Comparison of ENCODE assay signal across 27 cellular contexts in the genomic region with DNA sequence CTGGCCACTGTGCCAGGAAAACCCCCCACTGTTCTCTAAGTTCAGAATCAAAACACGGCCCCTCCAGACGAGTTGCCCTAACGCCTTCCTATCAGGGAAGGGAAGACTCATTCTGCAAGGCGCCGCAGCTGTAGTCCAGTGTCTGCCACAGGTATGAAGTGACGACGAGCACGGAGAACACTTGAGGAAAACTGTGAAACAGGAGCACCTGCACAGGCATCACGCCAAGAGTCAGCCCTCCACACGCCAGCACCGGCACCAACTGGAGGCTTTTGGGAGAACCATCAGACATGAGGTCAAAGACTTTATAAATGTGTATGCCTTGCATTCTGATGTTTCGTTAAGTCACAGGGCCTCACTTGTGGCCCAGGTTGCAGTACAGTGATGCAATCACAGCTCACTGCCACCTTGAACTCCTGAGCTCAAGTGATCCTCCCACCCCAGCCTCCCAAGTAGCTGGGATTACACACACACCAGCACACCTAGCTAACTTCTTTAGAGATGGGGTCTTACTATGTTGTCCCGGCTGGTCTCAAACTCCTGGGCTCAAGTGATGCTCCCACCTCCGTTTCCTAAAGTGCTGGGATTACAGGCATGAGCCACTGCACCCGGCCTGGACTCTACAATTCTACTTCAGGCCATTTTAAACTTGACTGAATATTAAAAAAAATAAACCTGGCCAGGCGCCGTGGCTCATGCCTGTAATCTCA.
"Had no signal": no experiment of that assay in that cellular context is flagged by ENCODE, and none has a peak within 500 bp of the region (broad histone marks: within the 10 kb centered on the region; RNA-seq: fewer than 3 reads in every experiment).

No MANE protein-coding gene starts in this region.

- FAIRE-seq: keratinocyte had no signal

- H3K9me3 ChIP-seq: ascending aorta, gastroesophageal sphincter, spleen, suprapubic skin, tibial nerve had no signal

- H2AFZ ChIP-seq: hepatocyte, parathyroid adenoma had no signal

- H3K9ac ChIP-seq: parathyroid adenoma had no signal

- DNase-seq: activated CD4-positive, alpha-beta memory T cell treated with anti-CD3 and anti-CD28 coated beads, Interleukin-2, amount 10 ng/mL, durations not matched to agents 7 days and 5 days; activated CD4-positive, alpha-beta T cell treated with anti-CD3 and anti-CD28 coated beads for 1 hour; activated CD4-positive, alpha-beta T cell treated with anti-CD3 and anti-CD28 coated beads, Interleukin-2, amount 10 ng/mL, durations not matched to agents 7 days and 5 days; activated CD8-positive, alpha-beta memory T cell treated with anti-CD3 and anti-CD28 coated beads, Interleukin-2, amount 50 U/mL, for 48 hours; activated gamma-delta T cell; activated naive CD4-positive, alpha-beta T cell treated with anti-CD3 and anti-CD28 coated beads, Interleukin-2, amount 10 ng/mL, durations not matched to agents 7 days and 5 days; activated naive CD8-positive, alpha-beta T cell treated with anti-CD3 and anti-CD28 coated beads, Interleukin-2, amount 10 ng/mL, durations not matched to agents 7 days and 5 days; activated T-cell treated with anti-CD3 and anti-CD28 coated beads, Interleukin-2, amount 50 U/mL, for 24 hours; dorsolateral prefrontal cortex; effector memory CD4-positive, alpha-beta T cell; erythroblast; left cardiac atrium; left ventricle myocardium superior; naive thymus-derived CD4-positive, alpha-beta T cell; nucleus accumbens; right cardiac atrium; spleen; stimulated activated naive CD4-positive, alpha-beta T cell had no signal

- H3K4me2 ChIP-seq: hepatocyte had no signal

- H3K4me3 ChIP-seq: ascending aorta, cardiac muscle cell, coronary artery, dorsolateral prefrontal cortex, gastroesophageal sphincter, hepatocyte, spleen, suprapubic skin, tibial nerve had no signal

- H3K27ac ChIP-seq: ascending aorta, cardiac muscle cell, coronary artery, dorsolateral prefrontal cortex, gastroesophageal sphincter, hepatocyte, parathyroid adenoma, spleen, suprapubic skin, tibial nerve had no signal

- H3K27me3 ChIP-seq: ascending aorta, cardiac muscle cell, dorsolateral prefrontal cortex, gastroesophageal sphincter, hepatocyte, spleen, suprapubic skin, tibial nerve had no signal

- H3K4me1 ChIP-seq: parathyroid adenoma, spleen, suprapubic skin had no signal
